In the genomic region with DNA sequence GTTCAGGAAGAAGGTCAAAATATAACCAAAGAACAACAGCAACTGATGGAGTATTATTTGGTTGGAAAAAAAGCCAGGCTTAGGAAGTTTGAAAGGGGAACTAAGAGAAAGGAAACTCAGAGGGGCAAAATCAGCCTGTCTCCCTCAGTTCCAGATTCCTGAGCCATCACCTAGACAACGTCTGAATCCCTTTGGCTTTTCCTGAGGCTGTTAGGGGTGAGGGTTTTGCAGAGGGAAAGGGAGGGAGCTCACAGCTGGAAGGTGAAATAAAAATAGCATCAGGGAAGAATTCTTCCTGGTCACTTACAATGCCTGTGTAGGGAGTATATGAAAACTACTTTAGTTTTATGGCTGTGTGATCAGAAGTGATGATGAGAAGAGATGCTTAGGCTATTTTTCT, we compare ENCODE assay signal across 22 cellular contexts.
"Had no signal": no experiment of that assay in that cellular context is flagged by ENCODE, and none has a peak within 500 bp of the region (broad histone marks: within the 10 kb centered on the region; RNA-seq: fewer than 3 reads in every experiment).

No MANE protein-coding gene starts in this region.

- H3K4me3 ChIP-seq: heart left ventricle, pancreas, psoas muscle, right lobe of liver, suprapubic skin, thyroid gland had no signal

- H3K27ac Mint-ChIP-seq: dendritic cell treated with granulocyte-macrophage colony-stimulating factor and Interleukin-4, amounts not matched to agents 40 ng/mL and 50 ng/mL, for 4 days; natural killer cell; stimulated activated effector memory CD8-positive, alpha-beta T cell treated with anti-CD3 and anti-CD28 coated beads, Interleukin-12 subunit alpha, Interleukin-12 subunit beta, amount 100 ng/mL, for 72 hours; type B pancreatic cell had no signal

- DNase-seq: cerebellar nuclear complex; effector CD4-positive, alpha-beta T cell; heart left ventricle; hippocampal formation; left colon; left ventricle myocardium superior; mesendoderm; natural killer cell; occipital lobe; pancreas; psoas muscle; retina; right lobe of liver; stimulated activated CD4-positive, alpha-beta T cell treated with anti-CD3 and anti-CD28 coated beads, Interleukin-4, amount 100 ng/mL, for 1 hour; stimulated activated CD8-positive, alpha-beta memory T cell treated with anti-CD3 and anti-CD28 coated beads, Interleukin-4, amount 100 ng/mL, for 48 hours; stimulated activated naive CD8-positive, alpha-beta T cell treated with anti-CD3 and anti-CD28 coated beads, Interleukin-15, Interleukin-2, amounts not matched to agents 100 U/mL and 50 U/mL, for 24 hours; thyroid gland had no signal

- H3K4me1 Mint-ChIP-seq: natural killer cell; stimulated activated effector memory CD8-positive, alpha-beta T cell treated with anti-CD3 and anti-CD28 coated beads, Interleukin-12 subunit alpha, Interleukin-12 subunit beta, amount 100 ng/mL, for 72 hours had no signal

- H3K4me3 Mint-ChIP-seq: dendritic cell treated with granulocyte-macrophage colony-stimulating factor and Interleukin-4, amounts not matched to agents 40 ng/mL and 50 ng/mL, for 4 days; natural killer cell; stimulated activated effector memory CD8-positive, alpha-beta T cell treated with anti-CD3 and anti-CD28 coated beads, Interleukin-12 subunit alpha, Interleukin-12 subunit beta, amount 100 ng/mL, for 72 hours; type B pancreatic cell had no signal

- H3K27me3 ChIP-seq: heart left ventricle, pancreas, right lobe of liver, suprapubic skin, thyroid gland had no signal

- H3K36me3 ChIP-seq: heart left ventricle, pancreas, right lobe of liver, suprapubic skin, thyroid gland had no signal

- H3K4me1 ChIP-seq: suprapubic skin had no signal

- H3K36me3 Mint-ChIP-seq: natural killer cell; stimulated activated effector memory CD8-positive, alpha-beta T cell treated with anti-CD3 and anti-CD28 coated beads, Interleukin-12 subunit alpha, Interleukin-12 subunit beta, amount 100 ng/mL, for 72 hours; type B pancreatic cell had no signal

- ATAC-seq: esophagus mucosa; heart left ventricle; left colon; left ventricle myocardium superior; natural killer cell; pancreas; psoas muscle; stimulated activated effector memory CD8-positive, alpha-beta T cell treated with anti-CD3 and anti-CD28 coated beads, Interleukin-12 subunit alpha, Interleukin-12 subunit beta, amount 100 ng/mL, for 72 hours; stimulated activated naive CD8-positive, alpha-beta T cell treated with anti-CD3 and anti-CD28 coated beads, Interleukin-15, Interleukin-2, amounts not matched to agents 100 U/mL and 50 U/mL, for 24 hours had no signal

- H3K9me3 Mint-ChIP-seq: dendritic cell treated with granulocyte-macrophage colony-stimulating factor and Interleukin-4, amounts not matched to agents 40 ng/mL and 50 ng/mL, for 4 days; natural killer cell; stimulated activated effector memory CD8-positive, alpha-beta T cell treated with anti-CD3 and anti-CD28 coated beads, Interleukin-12 subunit alpha, Interleukin-12 subunit beta, amount 100 ng/mL, for 72 hours; type B pancreatic cell had no signal

- H3K9me3 ChIP-seq: heart left ventricle, pancreas, psoas muscle, right lobe of liver, suprapubic skin, thyroid gland had no signal

- H3K27ac ChIP-seq: heart left ventricle, pancreas, psoas muscle, right lobe of liver, suprapubic skin, thyroid gland had no signal
